ENCODE assay signal across 26 cellular contexts in genomic region chr11:44466531-44467179, GRCh38.
"Had no signal": no experiment of that assay in that cellular context is flagged by ENCODE, and none has a peak within 500 bp of the region (broad histone marks: within the 10 kb centered on the region; RNA-seq: fewer than 3 reads in every experiment).

No MANE protein-coding gene starts in this region.

- ATAC-seq: activated CD4-positive, CD25-positive, alpha-beta regulatory T cell treated with anti-CD3 and anti-CD28 coated beads, Interleukin-2, amount 50 U/mL, for 24 hours; activated T-cell treated with anti-CD3 and anti-CD28 coated beads, Interleukin-2, amount 50 U/mL, for 72 hours; effector memory CD8-positive, alpha-beta T cell; esophagus mucosa; pancreas; stimulated activated naive CD8-positive, alpha-beta T cell treated with anti-CD3 and anti-CD28 coated beads, Interleukin-15, amount 100 ng/mL, for 72 hours had no signal

- H3K27ac ChIP-seq: ascending aorta, cardiac muscle cell, left ventricle myocardium inferior, pancreas, prostate gland, upper lobe of left lung, vagina, VCaP had no signal

- H3K36me3 Mint-ChIP-seq: activated CD4-positive, alpha-beta memory T cell treated with anti-CD3 and anti-CD28 coated beads for 36 hours; activated naive CD8-positive, alpha-beta T cell treated with anti-CD3 and anti-CD28 coated beads for 36 hours; brain had no signal

- H3K36me3 ChIP-seq: ascending aorta, cardiac muscle cell, left ventricle myocardium inferior, pancreas, prostate gland, upper lobe of left lung, vagina had no signal

- H3K4me3 Mint-ChIP-seq: activated CD4-positive, alpha-beta memory T cell treated with anti-CD3 and anti-CD28 coated beads for 36 hours; activated CD4-positive, alpha-beta T cell treated with anti-CD3 and anti-CD28 coated beads, Interleukin-2, amount 10 ng/mL, durations not matched to agents 24 days and 14 days; activated naive CD4-positive, alpha-beta T cell treated with anti-CD3 and anti-CD28 coated beads for 36 hours; activated naive CD8-positive, alpha-beta T cell treated with anti-CD3 and anti-CD28 coated beads for 36 hours; activated T-cell treated with anti-CD3 and anti-CD28 coated beads, Interleukin-2, amount 50 U/mL, for 72 hours; brain; effector memory CD8-positive, alpha-beta T cell; nephron; stimulated activated naive CD8-positive, alpha-beta T cell treated with anti-CD3 and anti-CD28 coated beads, Interleukin-15, amount 100 ng/mL, for 72 hours had no signal

- H3K27me3 ChIP-seq: ascending aorta, cardiac muscle cell, pancreas, upper lobe of left lung, vagina had no signal

- H3K4me1 Mint-ChIP-seq: activated CD4-positive, alpha-beta T cell treated with anti-CD3 and anti-CD28 coated beads, Interleukin-2, amount 10 ng/mL, durations not matched to agents 24 days and 14 days; activated naive CD8-positive, alpha-beta T cell treated with anti-CD3 and anti-CD28 coated beads for 36 hours; brain; stimulated activated naive CD8-positive, alpha-beta T cell treated with anti-CD3 and anti-CD28 coated beads, Interleukin-15, amount 100 ng/mL, for 72 hours had no signal

- H3K9me3 ChIP-seq: ascending aorta, pancreas, prostate gland, vagina had no signal

- DNase-seq: activated CD4-positive, alpha-beta memory T cell treated with anti-CD3 and anti-CD28 coated beads for 36 hours; activated CD4-positive, alpha-beta T cell treated with anti-CD3 and anti-CD28 coated beads, Interleukin-2, amount 10 ng/mL, durations not matched to agents 24 days and 14 days; activated naive CD4-positive, alpha-beta T cell treated with anti-CD3 and anti-CD28 coated beads for 36 hours; activated naive CD8-positive, alpha-beta T cell treated with anti-CD3 and anti-CD28 coated beads for 36 hours; activated T-cell treated with anti-CD3 and anti-CD28 coated beads for 4 hours; activated T-cell treated with anti-CD3 and anti-CD28 coated beads, Interleukin-2, amount 50 U/mL, for 72 hours; cortex of kidney; effector memory CD8-positive, alpha-beta T cell; foreskin melanocyte; islet precursor cell; left ventricle myocardium inferior; pancreas; stimulated activated CD4-positive, alpha-beta T cell treated with anti-CD3 and anti-CD28 coated beads, Interleukin-2, amount 100 ng/mL, for 48 hours; stimulated activated naive CD8-positive, alpha-beta T cell treated with anti-CD3 and anti-CD28 coated beads, Interleukin-15, amount 100 ng/mL, for 72 hours; substantia nigra had no signal

- H3K9me3 Mint-ChIP-seq: effector memory CD8-positive, alpha-beta T cell had no signal

- FAIRE-seq: pancreas, TTC549 had no signal

- H3K4me3 ChIP-seq: ascending aorta, cardiac muscle cell, left ventricle myocardium inferior, pancreas, prostate gland, upper lobe of left lung, vagina had no signal

- H3K4me1 ChIP-seq: ascending aorta, pancreas, prostate gland, upper lobe of left lung, vagina had no signal

- H3K27ac Mint-ChIP-seq: activated CD4-positive, alpha-beta memory T cell treated with anti-CD3 and anti-CD28 coated beads for 36 hours; activated CD4-positive, alpha-beta T cell treated with anti-CD3 and anti-CD28 coated beads, Interleukin-2, amount 10 ng/mL, durations not matched to agents 24 days and 14 days; activated naive CD4-positive, alpha-beta T cell treated with anti-CD3 and anti-CD28 coated beads for 36 hours; activated naive CD8-positive, alpha-beta T cell treated with anti-CD3 and anti-CD28 coated beads for 36 hours; activated T-cell treated with anti-CD3 and anti-CD28 coated beads, Interleukin-2, amount 50 U/mL, for 72 hours; brain; effector memory CD8-positive, alpha-beta T cell; nephron had no signal
